9 cellular contexts compared by ENCODE assay signal in the genomic region with DNA sequence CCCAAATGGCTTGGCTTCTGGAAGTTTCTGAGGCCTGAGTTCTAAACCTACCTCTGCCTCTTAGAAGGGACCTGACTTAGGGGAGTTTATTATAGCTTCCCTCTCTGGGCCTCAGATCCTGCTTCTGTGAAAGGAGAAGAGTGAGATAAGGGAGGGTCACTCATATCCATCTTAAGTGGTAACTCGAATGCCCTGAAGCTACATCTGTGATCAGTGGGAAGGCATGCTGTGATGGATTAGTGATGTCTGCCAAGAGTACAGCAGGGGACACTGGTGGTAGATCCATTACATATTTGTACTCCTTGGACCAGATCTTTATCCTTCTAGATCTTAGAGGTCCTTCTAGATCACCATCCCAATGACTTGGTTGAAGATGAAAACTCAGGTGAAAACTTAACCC.
"Had no signal": no experiment of that assay in that cellular context is flagged by ENCODE, and none has a peak within 500 bp of the region (broad histone marks: within the 10 kb centered on the region; RNA-seq: fewer than 3 reads in every experiment).

No MANE protein-coding gene starts in this region.

- DNase-seq: GM23248, GOT3, H7, KG1 had no signal

- H3K27ac Mint-ChIP-seq: IgD-negative memory B cell had no signal

- FAIRE-seq: HepG2 had no signal

- H2AFZ ChIP-seq: GM23248 had no signal

- H3K4me3 Mint-ChIP-seq: IgD-negative memory B cell had no signal

- H3K4me1 ChIP-seq: HAP-1 had no signal

- H3K27ac ChIP-seq: GM23248, HL-60 had no signal

- ATAC-seq: HCT116, HepG2 had no signal

- H3K4me3 ChIP-seq: GM23248, HAP-1 had no signal

- H3K9ac ChIP-seq: GM23248 had no signal

- H3K36me3 Mint-ChIP-seq: IgD-negative memory B cell had no signal

- H3K36me3 ChIP-seq: HAP-1 had no signal

- H3K27me3 Mint-ChIP-seq: IgD-negative memory B cell had no signal

- H3K9me3 ChIP-seq: HAP-1 had no signal
